9 cellular contexts compared by ENCODE assay signal in the genomic region with DNA sequence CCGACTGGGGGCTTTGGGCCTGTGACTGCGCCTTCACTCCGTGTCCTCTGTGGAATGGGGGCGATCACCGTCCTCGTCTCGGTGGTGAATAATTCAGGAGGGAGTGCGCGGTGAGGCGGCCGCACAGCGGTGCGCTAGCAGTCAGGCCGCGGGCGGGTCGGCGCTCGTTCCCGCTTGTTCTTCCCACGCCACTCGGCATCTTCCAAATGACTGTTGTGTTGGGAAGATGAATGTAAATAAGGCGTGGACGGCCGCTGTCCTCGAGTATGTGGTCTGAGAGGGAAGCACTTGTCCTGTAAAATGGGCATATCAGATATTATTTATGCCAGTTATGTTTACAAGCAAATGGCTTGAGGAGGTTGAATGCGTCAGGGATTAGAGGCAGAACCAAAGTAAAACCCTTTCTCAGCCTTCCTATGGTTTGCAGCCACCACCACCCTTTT. TPM values are rescaled to one million over a fixed set of nuclear protein-coding genes. Genes with fewer than 3 reads are reported as not detected.
A peak's percentile ranks its signal among the peaks of the same experiment; 100 is the strongest.
DNase-seq lines count a peak whose midpoint lies in the region; TF ChIP-seq lines count a peak whose summit lies in the region.
"Had no signal": no experiment of that assay in that cellular context is flagged by ENCODE, and none has a peak within 500 bp of the region (broad histone marks: within the 10 kb centered on the region; RNA-seq: fewer than 3 reads in every experiment).

No MANE protein-coding gene starts in this region.

- H3K4me1 ChIP-seq in OCI-LY3 (ENCODE audit: low read length): peaks cover 16% of the 10 kb centered on the region

- peak overlapping the region; percentile 88 for H3K4me3 ChIP-seq in OCI-LY3 (ENCODE audit: low read length)

- H3K4me3 Mint-ChIP-seq in HFFc6 (peak overlapping the region; percentile 100), endothelial cell (ENCODE audit: unreplicated experiment) (peak overlapping the region; percentile 99), nephron (peak overlapping the region; percentile 90 to 93 (median 92))

- peak; percentile 73 for DNase-seq in NCI-H345 (lab: John Stamatoyannopoulos, UW)
- DNase-seq in NCI-H345 treated with DMSO at 0.1 percent for 48 hours (lab: John Stamatoyannopoulos, UW; ENCODE audit: unreplicated experiment): no peak
- no peak for DNase-seq in HFFc6
- DNase-seq in endothelial cell (ENCODE audit: low spot score): no peak
- DNase-seq in A172 (ENCODE audit: low spot score): no peak
- DNase-seq in NCI-H1417 treated with DMSO at 0.1 percent for 48 hours (lab: John Stamatoyannopoulos, UW): no peak

- H3K27ac Mint-ChIP-seq in HFFc6 (peak overlapping the region; percentile 99), endothelial cell (ENCODE audit: unreplicated experiment) (peak overlapping the region; percentile 99), nephron (peak overlapping the region; percentile 90 to 99 (median 96))

- no peaks in the 10 kb centered on the region for H3K27me3 ChIP-seq in OCI-LY3 (ENCODE audit: low read depth, low read length)

- peak overlapping the region; percentile 84 for H3K9ac ChIP-seq in OCI-LY3 (ENCODE audit: low read length)

- peaks cover 8% of the 10 kb centered on the region; the same call in 1 of the 2 replicates for H3K36me3 Mint-ChIP-seq in HFFc6 (ENCODE audit: low read depth)
- H3K36me3 Mint-ChIP-seq in endothelial cell (ENCODE audit: low read depth, unreplicated experiment): peaks cover 14% of the 10 kb centered on the region
- no peaks in the 10 kb centered on the region for H3K36me3 Mint-ChIP-seq in nephron (ENCODE audit: low read depth)

- TF ChIP-seq CTCF in HFFc6 (IDR thresholded peaks at IDR 0.05): peak; percentile 39; the same call in 1 of the 2 replicates
- TF ChIP-seq CTCF in OCI-LY3 (IDR thresholded peaks at IDR 0.05; ENCODE audit: low read depth, low read length): 0 out of 2 replicates have a peak, but pooled peaks have one; percentile 16
- TF ChIP-seq CTCF in endothelial cell (IDR thresholded peaks at IDR 0.05; ENCODE audit: unreplicated experiment): no peak
- TF ChIP-seq CTCF in nephron (IDR thresholded peaks at IDR 0.05; ENCODE audit: unreplicated experiment in 3 of 3): peak in 1 of 3 experiments; percentile 15

- no peaks in the 10 kb centered on the region for H3K27me3 Mint-ChIP-seq in HFFc6 (ENCODE audit: insufficient read depth)
- H3K27me3 Mint-ChIP-seq in endothelial cell (ENCODE audit: unreplicated experiment): peaks cover 10% of the 10 kb centered on the region
- peaks cover 3% of the 10 kb centered on the region for H3K27me3 Mint-ChIP-seq in nephron (ENCODE audit: low read depth)

- H4K20me1 ChIP-seq in OCI-LY3 (ENCODE audit: insufficient read depth, low read length): no peaks in the 10 kb centered on the region

- H3K9me3 Mint-ChIP-seq in HFFc6: no peaks in the 10 kb centered on the region
- H3K9me3 Mint-ChIP-seq in endothelial cell (ENCODE audit: unreplicated experiment): no peaks in the 10 kb centered on the region
- H3K9me3 Mint-ChIP-seq in nephron: no peaks in the 10 kb centered on the region

- H3K79me2 ChIP-seq in OCI-LY3 (ENCODE audit: low read length): peaks cover 47% of the 10 kb centered on the region

- H3K4me2 ChIP-seq in OCI-LY3 (ENCODE audit: low read length): peak overlapping the region; percentile 81

- no peaks in the 10 kb centered on the region for H3K9me3 ChIP-seq in OCI-LY3 (ENCODE audit: insufficient read depth, low read length)

- H3K4me1 Mint-ChIP-seq in HFFc6 (ENCODE audit: low read depth) (peaks cover 33% of the 10 kb centered on the region), endothelial cell (ENCODE audit: unreplicated experiment) (peaks cover 15% of the 10 kb centered on the region), nephron (peaks cover 14% of the 10 kb centered on the region)

- H3K27ac ChIP-seq in OCI-LY3 (ENCODE audit: low read length): peak overlapping the region; percentile 57

- H2AFZ ChIP-seq in OCI-LY3 (ENCODE audit: low read depth, low read length): peak overlapping the region; percentile 95

- H3K36me3 ChIP-seq in OCI-LY3 (replicated peaks; ENCODE audit: low read depth, low read length): peaks cover 14% of the 10 kb centered on the region

RNA-seq across cellular contexts. Expression of a gene that starts 0.6 kb away (rescaled TPM):
- total RNA-seq in HFFc6 (2021; fragmentation: NEBNext Ultra II Directional; extraction: Animal tissue kit (Norgen Biotek cat#: 25700)): 10 to 100 TPM; 55.5 to 69.3 (median 60.1) TPM
- 43.1 TPM for total RNA-seq in endothelial cell (ENCODE audit: unreplicated experiment)
- 33.8 and 41.8 TPM in 2 replicates for total RNA-seq in A172 (2014; rRNA removed; shearing (Covaris generic))

RNA-seq across cellular contexts. Expression of a gene that starts 53.9 kb away (rescaled TPM):
- not detected for total RNA-seq in HFFc6 (2021; fragmentation: NEBNext Ultra II Directional; extraction: Animal tissue kit (Norgen Biotek cat#: 25700))
- not detected for total RNA-seq in endothelial cell (ENCODE audit: unreplicated experiment)
- 0.19 TPM in 1 of 2 replicates, not detected in the other for total RNA-seq in A172 (2014; rRNA removed; shearing (Covaris generic))
- total RNA-seq: Daoy had no signal

RNA-seq across cellular contexts. Expression of a gene that starts 55.9 kb away (rescaled TPM):
- total RNA-seq in HFFc6 (2021; fragmentation: NEBNext Ultra II Directional; extraction: Animal tissue kit (Norgen Biotek cat#: 25700)): 10 to 100 TPM; 46.7 to 69.4 (median 57.1) TPM
- 23.9 TPM for total RNA-seq in endothelial cell (ENCODE audit: unreplicated experiment)
- 24.0 and 32.9 TPM in 2 replicates for total RNA-seq in A172 (2014; rRNA removed; shearing (Covaris generic))
